In genomic region chr16:67236551-67237395, GRCh38 we compare ENCODE assay signal across 8 cellular contexts. TPM values are rescaled to one million over a fixed set of nuclear protein-coding genes. Genes with fewer than 3 reads are reported as not detected.
DNase-seq lines count a peak whose midpoint lies in the region; ATAC-seq lines count a peak whose summit lies in the region.

No MANE protein-coding gene starts in this region.

- H3K4me3 Mint-ChIP-seq in effector memory CD8-positive, alpha-beta T cell: peak overlapping the region; percentile 6 to 16

- H3K4me1 Mint-ChIP-seq in effector memory CD8-positive, alpha-beta T cell (ENCODE audit: low read depth in 2 of 2): peaks cover 4 to 18% of the 10 kb centered on the region in 2 donors

- H3K27ac Mint-ChIP-seq in effector memory CD8-positive, alpha-beta T cell: peak overlapping the region; percentile 79 to 87

- peaks cover 42% of the 10 kb centered on the region for H3K36me3 Mint-ChIP-seq in effector memory CD8-positive, alpha-beta T cell (ENCODE audit: insufficient read depth)

- ATAC-seq in effector memory CD8-positive, alpha-beta T cell (replicated peaks): peak; percentile 85
- peak; percentile 44 for ATAC-seq in sciatic nerve
- ATAC-seq in HG02763 (IDR thresholded peaks at IDR 0.05; ENCODE audit: unreplicated experiment): no peak
- no peak for ATAC-seq in GM18520 (IDR thresholded peaks at IDR 0.05; ENCODE audit: unreplicated experiment)

- no peaks in the 10 kb centered on the region for H3K9me3 Mint-ChIP-seq in effector memory CD8-positive, alpha-beta T cell

- H3K27me3 Mint-ChIP-seq in effector memory CD8-positive, alpha-beta T cell: no peaks in the 10 kb centered on the region

- peak; percentile 74 for DNase-seq in GM03348 (ENCODE audit: low spot score)
- peak; percentile 31 to 41 for DNase-seq in Kasumi-1 (lab: John Stamatoyannopoulos, UW)
- peak; percentile 58 to 65 for DNase-seq in activated CD4-positive, alpha-beta T cell treated with anti-CD3 and anti-CD28 coated beads, Interleukin-2, amount 50 U/mL, for 4 hours
- peak; percentile 65 to 67 (median 66) for DNase-seq in effector memory CD8-positive, alpha-beta T cell
- no peak for DNase-seq in sciatic nerve (ENCODE audit: low spot score)
- DNase-seq in NCI-H510A treated with DMSO at 0.1 percent for 48 hours (lab: John Stamatoyannopoulos, UW): no peak

- intact Hi-C loops in sciatic nerve (cut with DNase I): no loop called here

RNA-seq across cellular contexts. Expression of gene TMEM208, which starts 9.8 kb away (rescaled TPM):
- total RNA-seq in sciatic nerve: 24.6 TPM

RNA-seq across cellular contexts. Expression of gene FHOD1, which starts 10.5 kb away (rescaled TPM):
- total RNA-seq in sciatic nerve: 35.3 TPM

RNA-seq across cellular contexts. Expression of gene SLC9A5, which starts 12.0 kb away (rescaled TPM):
- 1.2 TPM for total RNA-seq in sciatic nerve

RNA-seq across cellular contexts. Expression of gene ELMO3, which starts 37.8 kb away (rescaled TPM):
- total RNA-seq in sciatic nerve: 2.0 TPM

RNA-seq across cellular contexts. Expression of gene PLEKHG4, which starts 42.6 kb away (rescaled TPM):
- total RNA-seq in sciatic nerve: 15.0 TPM

Comparison
In these comparisons a context has a peak if more than half of its experiments do, and no peak if none do; other contexts are left out.
1. DNase-seq: peak in GM03348 (single experiment), Kasumi-1 (2 of 2), activated CD4-positive, alpha-beta T cell treated with anti-CD3 and anti-CD28 coated beads, Interleukin-2, amount 50 U/mL, for 4 hours (2 of 2) and effector memory CD8-positive, alpha-beta T cell (3 of 3); none in sciatic nerve (single experiment) and NCI-H510A treated with DMSO at 0.1 percent for 48 hours (single experiment).
2. ATAC-seq: peak in effector memory CD8-positive, alpha-beta T cell (single experiment) and sciatic nerve (single experiment); none in HG02763 (single experiment) and GM18520 (single experiment).